22 cellular contexts compared by ENCODE assay signal in genomic region chr1:63475761-63476160, GRCh38. TPM values are rescaled to one million over a fixed set of nuclear protein-coding genes. Genes with fewer than 3 reads are reported as not detected.
A peak's percentile ranks its signal among the peaks of the same experiment; 100 is the strongest.
DNase-seq lines count a peak whose midpoint lies in the region; ATAC-seq, FAIRE-seq and TF ChIP-seq lines count a peak whose summit lies in the region.
"Had no signal": no experiment of that assay in that cellular context is flagged by ENCODE, and none has a peak within 500 bp of the region (broad histone marks: within the 10 kb centered on the region; RNA-seq: fewer than 3 reads in every experiment).

No MANE protein-coding gene starts in this region.

- no peak overlapping the region for H3K4me3 Mint-ChIP-seq in astrocyte (ENCODE audit: unreplicated experiment)
- H3K4me3 Mint-ChIP-seq: CD4-positive, alpha-beta memory T cell had no signal

- DNase-seq in Daoy (ENCODE audit: low read depth) (peak; percentile 3), HS-5 (ENCODE audit: low read depth) (peak; percentile 4), astrocyte (ENCODE audit: low read depth) (no peak), iris pigment epithelial cell (ENCODE audit: low read depth) (peak; percentile 30), SIG-M5 (lab: John Stamatoyannopoulos, UW) (no peak)
- DNase-seq in stimulated activated naive CD4-positive, alpha-beta T cell (lab: John Stamatoyannopoulos, UW), result no peak
- no peak for DNase-seq in activated CD4-positive, alpha-beta T cell treated with anti-CD3 and anti-CD28 coated beads for 4 hours
- DNase-seq: Caco-2; CD4-positive, alpha-beta memory T cell; DMS 273 treated with DMSO at 0.1 percent for 48 hours; KBM-7; NCI-H1092 treated with DMSO at 0.1 percent for 48 hours; NCI-H2029 treated with DMSO at 0.1 percent for 48 hours; NCI-H2171; NCI-H345; NCI-H524 treated with DMSO at 0.1 percent for 48 hours; Peyer's patch; SJCRH30 had no signal

- no peak for TF ChIP-seq CTCF in astrocyte (IDR thresholded peaks at IDR 0.05; ENCODE audit: insufficient read depth, low read depth, low read length)

- no peaks in the 10 kb centered on the region for H3K27me3 ChIP-seq in astrocyte (ENCODE audit: insufficient read depth, low read length)
- H3K27me3 ChIP-seq: BLaER1 treated with 17β-estradiol and CSF1 and Interleukin-3, amounts not matched to agents 10 nM and 100 nM; Peyer's patch; SJCRH30 had no signal

- FAIRE-seq in astrocyte (lab: Jason Lieb, UNC), result no peak
- FAIRE-seq: H54, HepG2 had no signal

- no peak overlapping the region for H2AFZ ChIP-seq in astrocyte (ENCODE audit: low read depth, low read length)

- H4K20me1 ChIP-seq in astrocyte (ENCODE audit: insufficient read depth, low read length), result no peaks in the 10 kb centered on the region
- H4K20me1 ChIP-seq: BLaER1 treated with 17β-estradiol and CSF1 and Interleukin-3, amounts not matched to agents 10 nM and 100 nM had no signal

- peaks cover 2% of the 10 kb centered on the region for H3K36me3 Mint-ChIP-seq in astrocyte (ENCODE audit: low read depth, unreplicated experiment)

- H3K27ac Mint-ChIP-seq in astrocyte (ENCODE audit: unreplicated experiment), result peak overlapping the region; percentile 77
- H3K27ac Mint-ChIP-seq: CD4-positive, alpha-beta memory T cell had no signal

- no peak overlapping the region for H3K9ac ChIP-seq in astrocyte (ENCODE audit: low read length)
- H3K9ac ChIP-seq: BLaER1 treated with 17β-estradiol and CSF1 and Interleukin-3, amounts not matched to agents 10 nM and 100 nM had no signal

- H3K9me3 Mint-ChIP-seq in astrocyte (ENCODE audit: unreplicated experiment), result peaks cover 1% of the 10 kb centered on the region

- no peak overlapping the region for H3K4me2 ChIP-seq in astrocyte (ENCODE audit: low read length)
- H3K4me2 ChIP-seq: BLaER1 treated with 17β-estradiol and CSF1 and Interleukin-3, amounts not matched to agents 10 nM and 100 nM had no signal

- H3K79me2 ChIP-seq in astrocyte (ENCODE audit: insufficient read depth, low read length), result no peaks in the 10 kb centered on the region

- no peak overlapping the region for H3K4me3 ChIP-seq in astrocyte (ENCODE audit: insufficient read depth, low read depth, low read length)
- H3K4me3 ChIP-seq: BLaER1 treated with 17β-estradiol and CSF1 and Interleukin-3, amounts not matched to agents 10 nM and 100 nM; Peyer's patch; SJCRH30 had no signal

- H3K4me1 Mint-ChIP-seq in astrocyte (ENCODE audit: low read depth, unreplicated experiment), result peaks cover 5% of the 10 kb centered on the region
- H3K4me1 Mint-ChIP-seq: CD4-positive, alpha-beta memory T cell had no signal

- no peaks in the 10 kb centered on the region for H3K27me3 Mint-ChIP-seq in astrocyte (ENCODE audit: low read depth, unreplicated experiment)
- H3K27me3 Mint-ChIP-seq: CD4-positive, alpha-beta memory T cell had no signal

- peaks cover 4% of the 10 kb centered on the region for H3K4me1 ChIP-seq in astrocyte (ENCODE audit: insufficient read depth, low read length)
- H3K4me1 ChIP-seq: BLaER1 treated with 17β-estradiol and CSF1 and Interleukin-3, amounts not matched to agents 10 nM and 100 nM; Caco-2; Peyer's patch; SJCRH30 had no signal

- H3K36me3 ChIP-seq in astrocyte (ENCODE audit: insufficient read depth, low read length), result no peaks in the 10 kb centered on the region
- H3K36me3 ChIP-seq: Peyer's patch had no signal

- no peak overlapping the region for H3K27ac ChIP-seq in astrocyte (ENCODE audit: low read depth, low read length)
- H3K27ac ChIP-seq: BLaER1 treated with 17β-estradiol and CSF1 and Interleukin-3, amounts not matched to agents 10 nM and 100 nM; Peyer's patch; SJCRH30 had no signal

- no peaks in the 10 kb centered on the region for H3K9me3 ChIP-seq in astrocyte (ENCODE audit: insufficient read depth, low read depth, low read length)
- H3K9me3 ChIP-seq: Caco-2, Peyer's patch had no signal

- ATAC-seq in GM18868 (IDR thresholded peaks at IDR 0.05; ENCODE audit: unreplicated experiment), result no peak
- ATAC-seq: HepG2 had no signal

RNA-seq across cellular contexts. Expression of gene ITGB3BP, which starts 47.3 kb away (rescaled TPM):
- total RNA-seq in Daoy (2014; rRNA removed; shearing (Covaris generic)), result 42.0 and 53.9 TPM in 2 replicates
- total RNA-seq in astrocyte, result 13.6 and 15.6 TPM in 2 replicates

RNA-seq across cellular contexts. Expression of gene EFCAB7, which starts 47.6 kb away (rescaled TPM):
- 14.5 and 20.7 TPM in 2 replicates for total RNA-seq in Daoy (2014; rRNA removed; shearing (Covaris generic))
- total RNA-seq in astrocyte, result 3.7 and 4.0 TPM in 2 replicates

Comparison
In these comparisons a context has a peak if more than half of its experiments do, and no peak if none do; other contexts are left out.
1. DNase-seq: peak in Daoy (single experiment), HS-5 (single experiment) and iris pigment epithelial cell (single experiment); none in astrocyte (single experiment), stimulated activated naive CD4-positive, alpha-beta T cell (0 of 6), activated CD4-positive, alpha-beta T cell treated with anti-CD3 and anti-CD28 coated beads for 4 hours (0 of 2) and SIG-M5 (single experiment).